15 cellular contexts compared by ENCODE assay signal in genomic region chr16:12815361-12815760, GRCh38. TPM values are rescaled to one million over a fixed set of nuclear protein-coding genes. Genes with fewer than 3 reads are reported as not detected.
DNase-seq lines count a peak whose midpoint lies in the region; ATAC-seq, FAIRE-seq and TF ChIP-seq lines count a peak whose summit lies in the region.
"Had no signal": no experiment of that assay in that cellular context is flagged by ENCODE, and none has a peak within 500 bp of the region (broad histone marks: within the 10 kb centered on the region; RNA-seq: fewer than 3 reads in every experiment).

No MANE protein-coding gene starts in this region.

- ATAC-seq in left ventricle myocardium superior (peak; percentile 46), HG02885 (IDR thresholded peaks at IDR 0.05; ENCODE audit: poor library complexity, unreplicated experiment) (no peak)
- no peak for ATAC-seq in CD4-positive, alpha-beta T cell (ENCODE audit: poor library complexity)

- in situ Hi-C loops in SK-MEL-5 (cut with HindIII; ENCODE audit: low pct_unique_long_range_greater_than_20kb, low sequenced_read_pairs), result no loop called here

- no peaks in the 10 kb centered on the region for H3K9me3 ChIP-seq in CD4-positive, alpha-beta T cell (ENCODE audit: control insufficient read depth, low read length)

- no peaks in the 10 kb centered on the region for H3K4me1 Mint-ChIP-seq in CD4-positive, alpha-beta T cell (ENCODE audit: low read depth)
- H3K4me1 Mint-ChIP-seq in T-helper 2 cell treated with Interferon-gamma antibody and Interleukin-4, amounts not matched to agents 5 μg/mL and 100 μg/mL, for 36 hours (ENCODE audit: low read depth), result peaks cover 20% of the 10 kb centered on the region

- DNase-seq in left ventricle myocardium superior (no peak), cardiac septum (ENCODE audit: low spot score) (no peak), SK-MEL-5 (ENCODE audit: low read depth, low spot score) (peak; percentile 41), inferior parietal cortex (ENCODE audit: extremely low spot score) (peak; percentile 53), H54 (ENCODE audit: insufficient read length, low spot score) (no peak)
- no peak for DNase-seq in CD4-positive, alpha-beta T cell
- no peak for DNase-seq in T-helper 2 cell treated with Interferon-gamma antibody and Interleukin-4, amounts not matched to agents 5 μg/mL and 100 μg/mL, for 36 hours (ENCODE audit: low spot score)
- DNase-seq: activated CD8-positive, alpha-beta memory T cell treated with anti-CD3 and anti-CD28 coated beads for 24 hours; activated naive CD4-positive, alpha-beta T cell treated with Interleukin-2 at 50 U/mL for 16 hours; heart right ventricle had no signal

- TF ChIP-seq CTCF in CD4-positive, alpha-beta T cell (IDR thresholded peaks at IDR 0.05), result no peak

- TF ChIP-seq POLR2A in H54 (IDR thresholded peaks at IDR 0.05; ENCODE audit: low read depth, low read length), result no peak

- no peaks in the 10 kb centered on the region for H3K36me3 Mint-ChIP-seq in CD4-positive, alpha-beta T cell (ENCODE audit: low read depth)
- no peaks in the 10 kb centered on the region for H3K36me3 Mint-ChIP-seq in T-helper 2 cell treated with Interferon-gamma antibody and Interleukin-4, amounts not matched to agents 5 μg/mL and 100 μg/mL, for 36 hours (ENCODE audit: low read depth)

- no peaks in the 10 kb centered on the region for H3K27me3 Mint-ChIP-seq in CD4-positive, alpha-beta T cell
- no peaks in the 10 kb centered on the region for H3K27me3 Mint-ChIP-seq in T-helper 2 cell treated with Interferon-gamma antibody and Interleukin-4, amounts not matched to agents 5 μg/mL and 100 μg/mL, for 36 hours (ENCODE audit: low read depth)

- POLR2A ChIA-PET in CD4-positive, alpha-beta T cell (lab: Charles Lee), result interaction anchor here (0.6 kb wide), 1 partner anchor 12 kb away, joined by 3 read pairs; no protein-coding TSS in a partner anchor

- H3K27ac Mint-ChIP-seq in CD4-positive, alpha-beta T cell, result no peak overlapping the region
- H3K27ac Mint-ChIP-seq in T-helper 2 cell treated with Interferon-gamma antibody and Interleukin-4, amounts not matched to agents 5 μg/mL and 100 μg/mL, for 36 hours, result no peak overlapping the region

- H3K4me3 Mint-ChIP-seq in CD4-positive, alpha-beta T cell, result no peak overlapping the region
- no peak overlapping the region for H3K4me3 Mint-ChIP-seq in T-helper 2 cell treated with Interferon-gamma antibody and Interleukin-4, amounts not matched to agents 5 μg/mL and 100 μg/mL, for 36 hours

- FAIRE-seq in H54 (lab: Jason Lieb, UNC), result no peak
- FAIRE-seq: endometrium, TTC549 had no signal

- H3K27ac ChIP-seq in CD4-positive, alpha-beta T cell (ENCODE audit: low read depth, low read length), result no peak overlapping the region
- H3K27ac ChIP-seq: C4-2B, heart right ventricle, SJSA1 had no signal

- no peaks in the 10 kb centered on the region for H3K9me3 Mint-ChIP-seq in CD4-positive, alpha-beta T cell
- peaks cover 18% of the 10 kb centered on the region for H3K9me3 Mint-ChIP-seq in T-helper 2 cell treated with Interferon-gamma antibody and Interleukin-4, amounts not matched to agents 5 μg/mL and 100 μg/mL, for 36 hours

- CTCF ChIA-PET in CD4-positive, alpha-beta T cell (lab: Charles Lee), result no interaction called here

- H3K27me3 ChIP-seq in CD4-positive, alpha-beta T cell (ENCODE audit: control insufficient read depth, insufficient read depth, low read length), result no peaks in the 10 kb centered on the region
- H3K27me3 ChIP-seq: heart right ventricle, SJSA1 had no signal

- intact Hi-C loops in left ventricle myocardium superior (cut with micrococcal nuclease) (no loop called here), cardiac septum (cut with DNase I) (loop anchor here (5.0 to 10.0 kb wide), 2 partner anchors 358 to 721 kb away; no protein-coding TSS in a partner anchor)
- intact Hi-C loops in CD4-positive, alpha-beta T cell (cut with DNase I, micrococcal nuclease), result loop anchor here in 1 of 2 experiments (5.0 kb wide), 1 partner anchor 473 kb away; no protein-coding TSS in a partner anchor

RNA-seq across cellular contexts. Expression of gene CPPED1, which starts 11.7 kb away (rescaled TPM):
- total RNA-seq in left ventricle myocardium superior (15.1 TPM), cardiac septum (13.3 TPM)
- 11.5 and 12.4 TPM in 2 replicates for total RNA-seq in SK-MEL-5 (2014; rRNA removed; shearing (Covaris generic))
- 11.5 and 13.6 TPM in 2 replicates for polyA plus RNA-seq in SK-MEL-5 (2015; cell fraction: cytosol; rRNA removed)
- 1.2 and 5.6 TPM in 2 replicates for polyA plus RNA-seq in SK-MEL-5 (2015; cell fraction: nucleus; rRNA removed)
- total RNA-seq in CD4-positive, alpha-beta T cell, result 1 to 10 TPM; 1.4 to 2.3 TPM

Comparison
In these comparisons a context has a peak if more than half of its experiments do, and no peak if none do; other contexts are left out.
1. DNase-seq: peak in SK-MEL-5 (single experiment) and inferior parietal cortex (single experiment); none in left ventricle myocardium superior (single experiment), cardiac septum (single experiment), CD4-positive, alpha-beta T cell (0 of 10), H54 (single experiment) and T-helper 2 cell treated with Interferon-gamma antibody and Interleukin-4, amounts not matched to agents 5 μg/mL and 100 μg/mL, for 36 hours (single experiment).